In the genomic region with DNA sequence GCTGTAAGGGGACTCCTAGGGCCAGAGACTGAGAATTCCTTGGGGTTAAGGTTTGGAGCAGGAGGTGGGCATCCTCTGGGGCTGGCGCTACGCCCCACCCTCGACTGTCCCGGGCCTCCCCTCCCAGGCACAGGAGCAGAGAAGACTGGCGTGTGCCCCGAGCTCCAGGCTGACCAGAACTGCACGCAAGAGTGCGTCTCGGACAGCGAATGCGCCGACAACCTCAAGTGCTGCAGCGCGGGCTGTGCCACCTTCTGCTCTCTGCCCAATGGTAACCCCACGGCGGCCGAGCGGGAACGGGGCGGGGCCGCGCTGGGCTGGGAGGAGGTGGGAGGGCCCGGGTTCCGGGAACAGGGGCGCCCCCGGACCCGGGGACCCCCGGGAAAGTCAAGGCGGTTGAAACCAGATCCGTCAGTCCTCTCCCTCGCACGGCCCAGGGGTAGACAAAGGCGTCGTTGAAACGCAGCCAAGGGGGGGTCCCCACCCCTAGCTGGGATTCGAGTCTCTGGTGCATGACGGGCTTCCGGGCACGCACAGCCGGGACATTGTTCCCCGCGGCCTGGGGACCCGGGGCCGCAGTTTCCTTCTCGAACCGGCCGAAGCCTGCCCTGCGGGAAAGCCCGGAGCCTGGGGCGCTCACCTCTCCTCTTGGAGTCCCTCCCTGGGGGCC, we compare ENCODE assay signal across 8 cellular contexts. TPM values are rescaled to one million over a fixed set of nuclear protein-coding genes. Genes with fewer than 3 reads are reported as not detected.
A peak's percentile ranks its signal among the peaks of the same experiment; 100 is the strongest.
DNase-seq lines count a peak whose midpoint lies in the region; ATAC-seq, FAIRE-seq and TF ChIP-seq lines count a peak whose summit lies in the region.

No MANE protein-coding gene starts in this region.

- in situ Hi-C loops in ACHN (cut with HindIII; ENCODE audit: low pct_ligation_motif_present, low pct_unique_long_range_greater_than_20kb, low sequenced_read_pairs) = no loop called here
- in situ Hi-C loops in IMR-90 (cut with MboI; ENCODE audit: low sequenced_read_pairs) = no loop called here

- H3K36me3 ChIP-seq in IMR-90 (ENCODE audit: control insufficient read depth, insufficient read depth, low read length) (no peaks in the 10 kb centered on the region), hepatocyte (replicated peaks; ENCODE audit: insufficient read depth, low read depth) (no peaks in the 10 kb centered on the region), psoas muscle (ENCODE audit: insufficient read depth in 1 of 2, low read depth in 1 of 2) (no peaks in the 10 kb centered on the region)

- H4K20me1 ChIP-seq in IMR-90 (ENCODE audit: insufficient read depth, low read length) = no peaks in the 10 kb centered on the region
- no peaks in the 10 kb centered on the region for H4K20me1 ChIP-seq in hepatocyte (ENCODE audit: insufficient read depth, poor library complexity, severe bottlenecking)

- H3K18ac ChIP-seq in IMR-90 (ENCODE audit: low read depth, low read length) = no peak overlapping the region

- H3K4me3 ChIP-seq in IMR-90 (ENCODE audit: insufficient read depth, low read depth, low read length) (peak overlapping the region; percentile 7; the same call in 1 of the 2 replicates), hepatocyte (peak overlapping the region; percentile 47), psoas muscle (peak overlapping the region; percentile 61)

- H2AFZ ChIP-seq in IMR-90 (replicated peaks; ENCODE audit: low read length, poor library complexity) (peak overlapping the region; percentile 78), hepatocyte (peak overlapping the region; percentile 79)

- H3K9me3 ChIP-seq in IMR-90 (ENCODE audit: control insufficient read depth, insufficient read depth, low read length) (no peaks in the 10 kb centered on the region), hepatocyte (ENCODE audit: low read depth) (no peaks in the 10 kb centered on the region), psoas muscle (no peaks in the 10 kb centered on the region)

- no peak overlapping the region for H2BK15ac ChIP-seq in IMR-90 (ENCODE audit: low read depth, low read length)

- no peak overlapping the region for H2AK5ac ChIP-seq in IMR-90 (ENCODE audit: low read depth, low read length)

- no TSS peak for BruUV-seq in IMR-90 (replicated peaks; lab: Mats Ljungman, UMichigan)

- H3K56ac ChIP-seq in IMR-90 (ENCODE audit: extremely low read depth, insufficient read depth, low read length) = no peak overlapping the region

- no peak for TF ChIP-seq RAD21 in IMR-90 (IDR thresholded peaks at IDR 0.05; ENCODE audit: low read length)

- H4K8ac ChIP-seq in IMR-90 (ENCODE audit: low read depth in 2 of 2, low read length in 2 of 2) = no peak overlapping the region

- no peaks in the 10 kb centered on the region for H3K9me3 Mint-ChIP-seq in activated naive CD4-positive, alpha-beta T cell treated with anti-CD3 and anti-CD28 coated beads, Interleukin-2, amount 50 U/mL, for 72 hours

- no peak overlapping the region for H2BK120ac ChIP-seq in IMR-90 (ENCODE audit: low read depth, low read length)

- no peaks in the 10 kb centered on the region for H3K9me1 ChIP-seq in IMR-90 (ENCODE audit: insufficient read depth, low read length)

- no peak for TF ChIP-seq CTCF in IMR-90 (conservative IDR thresholded peaks at IDR 0.05; ENCODE audit: low read depth, low read length)
- no peak for TF ChIP-seq CTCF in hepatocyte (IDR thresholded peaks at IDR 0.05; ENCODE audit: poor library complexity)
- no peak for TF ChIP-seq CTCF in psoas muscle (IDR thresholded peaks at IDR 0.05)

- DNase-seq in ACHN (peak; percentile 65), GM18507 (ENCODE audit: extremely low spot score, insufficient read length, low read depth) (no peak), IMR-90 (no peak), hepatocyte (ENCODE audit: low spot score) (peak; percentile 65), psoas muscle (peak; percentile 23 to 59), AG08395 (ENCODE audit: low spot score) (no peak), DMS114 treated with DMSO at 0.1 percent for 48 hours (lab: John Stamatoyannopoulos, UW; ENCODE audit: unreplicated experiment) (no peak)
- DNase-seq in activated naive CD4-positive, alpha-beta T cell treated with anti-CD3 and anti-CD28 coated beads, Interleukin-2, amount 50 U/mL, for 72 hours (ENCODE audit: low spot score in 2 of 2) = peak; percentile 32 to 79

- no peak overlapping the region for H2BK20ac ChIP-seq in IMR-90 (ENCODE audit: low read depth, low read length)

- peak overlapping the region; percentile 62; the same call in 1 of the 2 replicates for H3K4me2 ChIP-seq in IMR-90 (ENCODE audit: low read depth, low read length)
- peak overlapping the region; percentile 92 for H3K4me2 ChIP-seq in hepatocyte

- no peaks in the 10 kb centered on the region for H3K9me2 ChIP-seq in hepatocyte (replicated peaks; ENCODE audit: insufficient read depth)

- CTCF ChIA-PET in IMR-90 (lab: Yijun Ruan, JAX) = interaction anchor here (0.8 kb wide), 1 partner anchor 427 kb away, joined by 3 read pairs; no protein-coding TSS in a partner anchor

- no peak overlapping the region for H3K9ac ChIP-seq in IMR-90 (ENCODE audit: low read depth, low read length)

- no peak overlapping the region for H3K4ac ChIP-seq in IMR-90 (ENCODE audit: low read depth, low read length)

- H2BK5ac ChIP-seq in IMR-90 (ENCODE audit: low read depth, low read length, poor library complexity, severe bottlenecking) = no peak overlapping the region

- intact Hi-C loops in IMR-90 (cut with micrococcal nuclease) = no loop called here
- intact Hi-C loops in psoas muscle (cut with DNase I) = no loop called here

- H3K27ac ChIP-seq in IMR-90 (ENCODE audit: insufficient read depth, low read length) = no peak overlapping the region
- peak overlapping the region; percentile 81 for H3K27ac ChIP-seq in hepatocyte
- H3K27ac ChIP-seq in psoas muscle = no peak overlapping the region

- peak; percentile 68 for FAIRE-seq in GM18507 (lab: Jason Lieb, UNC)

- dilution Hi-C loops in IMR-90 (cut with HindIII; ENCODE audit: low sequenced_read_pairs, unreplicated experiment) = no loop called here

- H2AK9ac ChIP-seq in IMR-90 (replicated peaks; ENCODE audit: low read depth, low read length, poor library complexity) = no peak overlapping the region

- no peak overlapping the region for H4K91ac ChIP-seq in IMR-90 (ENCODE audit: insufficient read depth, low read depth, low read length)

- WGBS in IMR-90 (ENCODE audit: extremely low coverage in 2 of 2, insufficient read length in 1 of 2), 2 experiments = 4% methylated on average over 22 of the region's 50 CpGs; no CpG with 5 or more reads in 1 of the 2 experiments
- under 1% methylated on average over 45 of the region's 50 CpGs for WGBS in hepatocyte (ENCODE audit: low lambda C conversion rate, missing lambda C conversion rate)
- WGBS in psoas muscle, 3 donors = 0 to 1% (median 1%) methylated on average over 47 to 50 of the region's 50 CpGs

- no peaks in the 10 kb centered on the region for H3K79me1 ChIP-seq in IMR-90 (ENCODE audit: low read depth in 1 of 2, low read length in 2 of 2)

- no peaks in the 10 kb centered on the region for H3K79me2 ChIP-seq in hepatocyte

- H4K5ac ChIP-seq in IMR-90 (ENCODE audit: low read depth, low read length) = no peak overlapping the region

- ATAC-seq in IMR-90 (ENCODE audit: low read depth) = peak; percentile 90
- peak; percentile 80 to 88 for ATAC-seq in activated naive CD4-positive, alpha-beta T cell treated with anti-CD3 and anti-CD28 coated beads, Interleukin-2, amount 50 U/mL, for 72 hours
- ATAC-seq in psoas muscle = peak; percentile 36 to 68 (median 52)

- peaks cover 0 to 4% of the 10 kb centered on the region in 2 donors for H3K36me3 Mint-ChIP-seq in activated naive CD4-positive, alpha-beta T cell treated with anti-CD3 and anti-CD28 coated beads, Interleukin-2, amount 50 U/mL, for 72 hours

- H3K4me1 ChIP-seq in IMR-90 (ENCODE audit: control insufficient read depth, insufficient read depth, low read length) (no peaks in the 10 kb centered on the region; the same call in 1 of the 2 replicates), hepatocyte (ENCODE audit: insufficient read depth) (peaks cover 10% of the 10 kb centered on the region), psoas muscle (peaks cover 18% of the 10 kb centered on the region)

- H3K27me3 ChIP-seq in IMR-90 (ENCODE audit: control insufficient read depth, insufficient read depth, low read length) = peaks cover 43% of the 10 kb centered on the region
- H3K27me3 ChIP-seq in hepatocyte = peaks cover 2% of the 10 kb centered on the region
- peaks cover 0 to 83% (median 12%) of the 10 kb centered on the region in 3 donors for H3K27me3 ChIP-seq in psoas muscle (ENCODE audit: insufficient read depth in 3 of 3, low read length in 2 of 3)

- no peak for TF ChIP-seq POLR2A in IMR-90 (IDR thresholded peaks at IDR 0.05; ENCODE audit: low read depth, low read length)

- POLR2A ChIA-PET in IMR-90 (lab: Charles Lee; ENCODE audit: unreplicated experiment) = no interaction called here

- H3K23ac ChIP-seq in IMR-90 (ENCODE audit: low read depth, low read length) = no peak overlapping the region

- H3K14ac ChIP-seq in IMR-90 (replicated peaks; ENCODE audit: low read depth, low read length) = no peak overlapping the region

- no peak overlapping the region for H3K27ac Mint-ChIP-seq in activated naive CD4-positive, alpha-beta T cell treated with anti-CD3 and anti-CD28 coated beads, Interleukin-2, amount 50 U/mL, for 72 hours

RNA-seq across cellular contexts. Expression of gene WFDC2, which starts 0.8 kb away (rescaled TPM):
- total RNA-seq in IMR-90 (2012; rRNA removed) = not detected in 2 replicates
- not detected in 2 replicates for polyA plus RNA-seq in IMR-90 (2012; rRNA removed)
- not detected in 2 replicates for polyA plus RNA-seq in IMR-90 (2012; cell fraction: cytosol; rRNA removed)
- not detected in 2 replicates for polyA plus RNA-seq in IMR-90 (2012; cell fraction: nucleus; rRNA removed; ENCODE audit: low replicate concordance)
- total RNA-seq in activated naive CD4-positive, alpha-beta T cell treated with anti-CD3 and anti-CD28 coated beads, Interleukin-2, amount 50 U/mL, for 72 hours = 1 to 10 TPM; 1.2 to 2.5 TPM
- total RNA-seq in hepatocyte = 12.6 and 16.7 TPM in 2 replicates
- polyA plus RNA-seq in hepatocyte = 92.1 and 99.1 TPM in 2 replicates
- under 1 TPM in 2 of 4 donors, not detected in 2; 0.44 to 0.74 TPM for total RNA-seq in psoas muscle
- polyA plus RNA-seq in psoas muscle = under 1 TPM in 2 of 3 donors, not detected in 1; 0.22 to 0.31 TPM

RNA-seq across cellular contexts. Expression of gene SPINT3, which starts 45.0 kb away (rescaled TPM):
- total RNA-seq in IMR-90 (2012; rRNA removed) = not detected in 2 replicates
- polyA plus RNA-seq in IMR-90 (2012; rRNA removed) = not detected in 2 replicates
- not detected in 2 replicates for polyA plus RNA-seq in IMR-90 (2012; cell fraction: cytosol; rRNA removed)
- polyA plus RNA-seq in IMR-90 (2012; cell fraction: nucleus; rRNA removed; ENCODE audit: low replicate concordance) = not detected in 2 replicates
- total RNA-seq in activated naive CD4-positive, alpha-beta T cell treated with anti-CD3 and anti-CD28 coated beads, Interleukin-2, amount 50 U/mL, for 72 hours = not detected
- total RNA-seq in hepatocyte = not detected in 2 replicates
- not detected in 2 replicates for polyA plus RNA-seq in hepatocyte
- not detected for total RNA-seq in psoas muscle
- polyA plus RNA-seq in psoas muscle = not detected

RNA-seq across cellular contexts. Expression of gene PIGT, which starts 54.5 kb away (rescaled TPM):
- total RNA-seq in IMR-90 (2012; rRNA removed) (27.2 and 31.2 TPM in 2 replicates), hepatocyte (67.1 TPM in 2 replicates), psoas muscle (10 to 100 TPM; 48.0 to 74.9 (median 57.1) TPM)
- polyA plus RNA-seq in IMR-90 (2012; rRNA removed) (145 and 168 TPM in 2 replicates), hepatocyte (163 and 168 TPM in 2 replicates), psoas muscle (100 to 1,000 TPM in 1 of 3 donors, 10 to 100 TPM in 2; 57.3 to 113 (median 94.7) TPM)
- 95.0 and 170 TPM in 2 replicates for polyA plus RNA-seq in IMR-90 (2012; cell fraction: cytosol; rRNA removed)
- polyA plus RNA-seq in IMR-90 (2012; cell fraction: nucleus; rRNA removed; ENCODE audit: low replicate concordance) = 54.1 and 81.1 TPM in 2 replicates
- 10 to 100 TPM; 45.0 to 59.1 TPM for total RNA-seq in activated naive CD4-positive, alpha-beta T cell treated with anti-CD3 and anti-CD28 coated beads, Interleukin-2, amount 50 U/mL, for 72 hours

Comparison
In these comparisons a context has a peak if more than half of its experiments do, and no peak if none do; other contexts are left out.
1. DNase-seq: peak in ACHN (single experiment), activated naive CD4-positive, alpha-beta T cell treated with anti-CD3 and anti-CD28 coated beads, Interleukin-2, amount 50 U/mL, for 72 hours (2 of 2), hepatocyte (single experiment) and psoas muscle (2 of 2); none in GM18507 (single experiment), IMR-90 (single experiment), AG08395 (single experiment) and DMS114 treated with DMSO at 0.1 percent for 48 hours (single experiment).
2. H3K4me3 ChIP-seq: peak in every context shown above with its lines; median percentile 61 in psoas muscle; 47 in hepatocyte; 7 in IMR-90.
3. Peak in every context shown above with its lines, with median percentiles within 50 percentile points of each other: ATAC-seq.